In the genomic region with DNA sequence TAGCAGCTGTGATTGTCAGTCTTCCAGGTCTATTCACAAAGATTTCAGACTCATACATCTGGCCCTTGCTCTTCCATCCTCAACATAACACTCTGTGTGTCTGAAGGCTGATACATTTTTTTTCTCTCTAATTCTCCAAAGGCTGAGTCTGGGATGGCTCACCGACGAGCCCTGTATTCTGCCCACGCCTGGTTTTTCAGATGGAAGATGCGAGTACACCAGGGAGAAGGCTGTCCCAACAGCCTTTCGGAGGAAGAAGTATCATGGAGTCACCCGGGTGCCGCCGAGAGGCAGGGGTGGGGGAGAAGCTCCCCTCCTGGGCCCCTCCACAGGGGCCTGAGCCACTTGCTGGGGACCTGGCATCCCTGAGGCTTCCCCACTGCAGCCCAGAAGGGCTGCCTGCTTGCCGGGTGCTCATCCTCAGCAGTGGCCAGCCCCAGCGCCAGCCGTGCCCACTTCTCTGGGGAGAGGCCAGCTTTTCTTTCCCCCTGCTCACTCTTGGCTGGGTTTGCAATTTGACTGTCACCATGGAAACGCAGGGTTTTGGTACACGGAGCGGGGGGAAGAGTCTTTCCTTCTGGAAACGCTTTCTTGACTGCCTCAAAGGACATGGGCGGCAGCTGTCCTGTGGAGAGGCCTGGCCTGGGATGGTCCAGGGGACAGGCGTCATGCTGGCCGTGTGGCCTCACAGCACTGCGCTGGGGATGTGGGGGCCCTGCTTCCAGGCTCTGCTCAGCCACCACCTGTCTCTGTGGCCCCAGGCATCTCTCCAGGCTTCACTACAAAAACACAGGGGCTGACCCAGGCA, we compare ENCODE assay signal across 13 cellular contexts. TPM values are rescaled to one million over a fixed set of nuclear protein-coding genes. Genes with fewer than 3 reads are reported as not detected.
DNase-seq lines count a peak whose midpoint lies in the region; ATAC-seq and TF ChIP-seq lines count a peak whose summit lies in the region.
"Had no signal": no experiment of that assay in that cellular context is flagged by ENCODE, and none has a peak within 500 bp of the region (broad histone marks: within the 10 kb centered on the region; RNA-seq: fewer than 3 reads in every experiment).

No MANE protein-coding gene starts in this region.

- no peak overlapping the region for H3K27ac Mint-ChIP-seq in CD8-positive, alpha-beta T cell
- H3K27ac Mint-ChIP-seq: activated naive CD4-positive, alpha-beta T cell treated with anti-CD3 and anti-CD28 coated beads, Interleukin-2, amount 50 U/mL, for 24 hours; memory B cell had no signal

- no peaks in the 10 kb centered on the region for H3K27me3 Mint-ChIP-seq in CD8-positive, alpha-beta T cell (ENCODE audit: low read depth)
- H3K27me3 Mint-ChIP-seq: activated naive CD4-positive, alpha-beta T cell treated with anti-CD3 and anti-CD28 coated beads, Interleukin-2, amount 50 U/mL, for 24 hours; memory B cell had no signal

- H3K27me3 ChIP-seq in RWPE2 (ENCODE audit: insufficient read depth, poor library complexity, severe bottlenecking) = no peaks in the 10 kb centered on the region
- H3K27me3 ChIP-seq in CD8-positive, alpha-beta T cell (ENCODE audit: insufficient read depth, low read length) = no peaks in the 10 kb centered on the region

- no peaks in the 10 kb centered on the region for H3K4me1 ChIP-seq in RWPE2 (ENCODE audit: insufficient read depth, poor library complexity, severe bottlenecking)
- no peaks in the 10 kb centered on the region for H3K4me1 ChIP-seq in CD8-positive, alpha-beta T cell (ENCODE audit: insufficient read depth, low read length)

- H3K9me3 ChIP-seq in RWPE2 (ENCODE audit: severe bottlenecking) = no peaks in the 10 kb centered on the region
- no peaks in the 10 kb centered on the region for H3K9me3 ChIP-seq in CD8-positive, alpha-beta T cell (ENCODE audit: low read length)

- H3K4me1 Mint-ChIP-seq in CD8-positive, alpha-beta T cell (ENCODE audit: low read depth) = no peaks in the 10 kb centered on the region
- H3K4me1 Mint-ChIP-seq: activated naive CD4-positive, alpha-beta T cell treated with anti-CD3 and anti-CD28 coated beads, Interleukin-2, amount 50 U/mL, for 24 hours; memory B cell had no signal

- no peak overlapping the region for H3K4me3 Mint-ChIP-seq in CD8-positive, alpha-beta T cell
- H3K4me3 Mint-ChIP-seq: activated naive CD4-positive, alpha-beta T cell treated with anti-CD3 and anti-CD28 coated beads, Interleukin-2, amount 50 U/mL, for 24 hours; memory B cell had no signal

- CTCF ChIA-PET in CD8-positive, alpha-beta T cell (lab: Charles Lee) = no interaction called here

- peak; percentile 57 for DNase-seq in Ammon's horn (ENCODE audit: low spot score)
- DNase-seq in RWPE2 (ENCODE audit: low spot score) = peak; percentile 27
- no peak for DNase-seq in left ventricle myocardium superior
- DNase-seq in myocyte (ENCODE audit: low read depth) = peak; percentile 63
- DNase-seq in T-helper 2 cell = no peak
- no peak for DNase-seq in CD8-positive, alpha-beta T cell
- DNase-seq: activated CD4-positive, alpha-beta T cell treated with anti-CD3 and anti-CD28 coated beads for 48 hours; IMR-90; stimulated activated naive CD8-positive, alpha-beta T cell treated with anti-CD3 and anti-CD28 coated beads, Interleukin-15, Interleukin-2, amounts not matched to agents 100 U/mL and 50 U/mL, for 24 hours had no signal

- ATAC-seq in RWPE2 (ENCODE audit: low read depth) = no peak
- ATAC-seq in left ventricle myocardium superior = peak; percentile 14
- no peak for ATAC-seq in HG02840 (IDR thresholded peaks at IDR 0.05; ENCODE audit: low FRiP score, unreplicated experiment)
- ATAC-seq in GM19463 (IDR thresholded peaks at IDR 0.05; ENCODE audit: unreplicated experiment) = no peak
- no peak for ATAC-seq in CD8-positive, alpha-beta T cell
- ATAC-seq: stimulated activated naive CD8-positive, alpha-beta T cell treated with anti-CD3 and anti-CD28 coated beads, Interleukin-15, Interleukin-2, amounts not matched to agents 100 U/mL and 50 U/mL, for 24 hours had no signal

- TF ChIP-seq CTCF in RWPE2 (IDR thresholded peaks at IDR 0.05; ENCODE audit: poor library complexity, severe bottlenecking) = no peak
- TF ChIP-seq CTCF in CD8-positive, alpha-beta T cell (IDR thresholded peaks at IDR 0.05) = no peak

- intact Hi-C loops in left ventricle myocardium superior (cut with micrococcal nuclease) = no loop called here
- intact Hi-C loops in CD8-positive, alpha-beta T cell (cut with DNase I, micrococcal nuclease) = no loop called here

- H3K36me3 ChIP-seq in RWPE2 (ENCODE audit: low read depth) = no peaks in the 10 kb centered on the region
- H3K36me3 ChIP-seq in CD8-positive, alpha-beta T cell (ENCODE audit: insufficient read depth, low read length) = no peaks in the 10 kb centered on the region

- POLR2A ChIA-PET in CD8-positive, alpha-beta T cell (lab: Charles Lee) = no interaction called here

- no peaks in the 10 kb centered on the region for H3K36me3 Mint-ChIP-seq in CD8-positive, alpha-beta T cell
- H3K36me3 Mint-ChIP-seq: activated naive CD4-positive, alpha-beta T cell treated with anti-CD3 and anti-CD28 coated beads, Interleukin-2, amount 50 U/mL, for 24 hours had no signal

- H3K9me3 Mint-ChIP-seq in CD8-positive, alpha-beta T cell = no peaks in the 10 kb centered on the region
- H3K9me3 Mint-ChIP-seq: activated naive CD4-positive, alpha-beta T cell treated with anti-CD3 and anti-CD28 coated beads, Interleukin-2, amount 50 U/mL, for 24 hours; memory B cell had no signal

- no peak overlapping the region for H3K27ac ChIP-seq in RWPE2 (ENCODE audit: poor library complexity, severe bottlenecking)
- no peak overlapping the region for H3K27ac ChIP-seq in CD8-positive, alpha-beta T cell (ENCODE audit: low read depth, low read length)

- H3K4me3 ChIP-seq in RWPE2 (ENCODE audit: severe bottlenecking) = no peak overlapping the region
- H3K4me3 ChIP-seq in CD8-positive, alpha-beta T cell (ENCODE audit: low read depth, low read length) = no peak overlapping the region

RNA-seq across cellular contexts. Expression of gene DOC2B, which starts 45.5 kb away (rescaled TPM):
- total RNA-seq in left ventricle myocardium superior (3.9 TPM), myocyte (0.03 TPM in 1 of 2 replicates, not detected in the other)
- 0.11 TPM for polyA plus RNA-seq in myocyte (2012)
- under 1 TPM; 0.19 to 0.64 TPM for total RNA-seq in CD8-positive, alpha-beta T cell
- total RNA-seq: IMR-90 had no signal
- polyA plus RNA-seq: IMR-90 had no signal

Comparison
In these comparisons a context has a peak if more than half of its experiments do, and no peak if none do; other contexts are left out.
1. DNase-seq: peak in Ammon's horn (single experiment), RWPE2 (single experiment) and myocyte (single experiment); none in left ventricle myocardium superior (single experiment), T-helper 2 cell (0 of 5) and CD8-positive, alpha-beta T cell (0 of 7).